ENCODE assay signal across 8 cellular contexts in the genomic region with DNA sequence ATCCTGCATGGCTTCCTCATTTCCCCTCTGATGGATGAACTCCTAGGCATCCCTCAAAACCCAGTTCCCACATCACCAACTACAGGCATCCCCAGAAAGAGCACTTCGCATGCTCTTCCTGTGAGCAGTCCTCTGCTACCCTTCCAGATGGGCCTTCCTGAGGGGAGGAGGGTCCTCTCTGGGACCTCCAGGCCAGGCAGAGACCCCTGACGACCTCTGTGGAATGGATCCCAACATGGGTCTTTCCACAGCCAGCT. TPM values are rescaled to one million over a fixed set of nuclear protein-coding genes. Genes with fewer than 3 reads are reported as not detected.
DNase-seq lines count a peak whose midpoint lies in the region; ATAC-seq and TF ChIP-seq lines count a peak whose summit lies in the region.

No MANE protein-coding gene starts in this region.

- H3K9me3 Mint-ChIP-seq in natural killer cell = no peaks in the 10 kb centered on the region

- no peak for TF ChIP-seq CTCF in BE2C (IDR thresholded peaks at IDR 0.05; ENCODE audit: low read depth, low read length)
- TF ChIP-seq CTCF in LNCaP clone FGC (IDR thresholded peaks at IDR 0.05; ENCODE audit: control insufficient read depth, extremely low read depth, insufficient read depth) = no peak
- TF ChIP-seq CTCF in cardiac fibroblast (IDR thresholded peaks at IDR 0.05; ENCODE audit: low read depth, low read length) = no peak
- TF ChIP-seq CTCF in natural killer cell (IDR thresholded peaks at IDR 0.05) = no peak
- TF ChIP-seq CTCF in gastroesophageal sphincter (IDR thresholded peaks at IDR 0.05) = no peak

- no peaks in the 10 kb centered on the region for H3K36me3 Mint-ChIP-seq in natural killer cell

- ATAC-seq in natural killer cell = no peak
- no peak for ATAC-seq in gastroesophageal sphincter
- ATAC-seq in GM18505 (IDR thresholded peaks at IDR 0.05; ENCODE audit: unreplicated experiment) = no peak

- no peak for DNase-seq in BE2C
- no peak for DNase-seq in LNCaP clone FGC (ENCODE audit: low read depth)
- no peak for DNase-seq in cardiac fibroblast (ENCODE audit: low read depth in 2 of 2)
- no peak for DNase-seq in natural killer cell
- no peak for DNase-seq in stimulated activated CD8-positive, alpha-beta memory T cell treated with anti-CD3 and anti-CD28 coated beads, Interleukin-4, amount 100 ng/mL, for 48 hours
- no peak for DNase-seq in putamen (ENCODE audit: low spot score)

- peak overlapping the region; percentile 83 to 85 for H3K27ac Mint-ChIP-seq in natural killer cell

- H3K4me1 Mint-ChIP-seq in natural killer cell = peaks cover 19 to 61% of the 10 kb centered on the region in 2 donors

- no peak for TF ChIP-seq EP300 in gastroesophageal sphincter (IDR thresholded peaks at IDR 0.05)

- peak overlapping the region in 1 of 4 donors; percentile 84 for H3K27ac ChIP-seq in gastroesophageal sphincter

- peaks cover 20% of the 10 kb centered on the region for H3K4me1 ChIP-seq in BE2C
- peaks cover 3 to 90% (median 32%) of the 10 kb centered on the region in 3 donors for H3K4me1 ChIP-seq in gastroesophageal sphincter

- H3K9me3 ChIP-seq in BE2C (no peaks in the 10 kb centered on the region), gastroesophageal sphincter (no peaks in the 10 kb centered on the region)

- intact Hi-C loops in natural killer cell (cut with micrococcal nuclease) = no loop called here

- peak overlapping the region; percentile 77 for H3K4me3 ChIP-seq in BE2C (ENCODE audit: low read depth, low read length)
- H3K4me3 ChIP-seq in LNCaP clone FGC (ENCODE audit: low read depth, low read length) = peak overlapping the region; percentile 90
- H3K4me3 ChIP-seq in cardiac fibroblast (replicated peaks in 1 of 2; ENCODE audit: low read depth in 2 of 2, low read length in 2 of 2) = peak overlapping the region; percentile 73 to 76
- peak overlapping the region in 1 of 2 donors; percentile 92 for H3K4me3 ChIP-seq in gastroesophageal sphincter

- WGBS in gastroesophageal sphincter (ENCODE audit: low coverage in 1 of 2), 2 donors = 86% methylated on average over 1 of the region's 2 CpGs; no CpG with 5 or more reads in 1 of the 2 donors

- H3K27me3 ChIP-seq in BE2C (no peaks in the 10 kb centered on the region), gastroesophageal sphincter (no peaks in the 10 kb centered on the region)

- no peaks in the 10 kb centered on the region for H3K27me3 Mint-ChIP-seq in natural killer cell (ENCODE audit: low read depth in 2 of 2)

- H3K4me3 Mint-ChIP-seq in natural killer cell = peak overlapping the region; percentile 93

- peaks cover 23% of the 10 kb centered on the region for H3K36me3 ChIP-seq in BE2C
- peaks cover 0 to 41% of the 10 kb centered on the region in 2 donors for H3K36me3 ChIP-seq in gastroesophageal sphincter

- TF ChIP-seq POLR2A in gastroesophageal sphincter (IDR thresholded peaks at IDR 0.05) (no peak), GM18505 (IDR thresholded peaks at IDR 0.05; ENCODE audit: borderline replicate concordance, extremely low read depth, insufficient read depth, insufficient read length) (no peak)

RNA-seq across cellular contexts. Expression of a gene that starts 1.9 kb away (rescaled TPM):
- polyA plus RNA-seq in BE2C (2012; ENCODE audit: insufficient read depth, insufficient read length, low read depth) = 185 TPM
- total RNA-seq in natural killer cell (100 to 1,000 TPM; 152 to 163 (median 153) TPM), gastroesophageal sphincter (100 to 1,000 TPM; 134 to 283 (median 143) TPM)

RNA-seq across cellular contexts. Expression of a gene that starts 7.3 kb away (rescaled TPM):
- polyA plus RNA-seq in BE2C (2012; ENCODE audit: insufficient read depth, insufficient read length, low read depth) = 3.3 TPM
- 1 to 10 TPM; 3.6 to 4.5 (median 3.7) TPM for total RNA-seq in natural killer cell
- 1 to 10 TPM; 2.0 to 4.8 (median 3.2) TPM for total RNA-seq in gastroesophageal sphincter

RNA-seq across cellular contexts. Expression of a gene that starts 40.7 kb away (rescaled TPM):
- polyA plus RNA-seq in BE2C (2012; ENCODE audit: insufficient read depth, insufficient read length, low read depth) = 407 TPM
- 10 to 100 TPM; 59.7 to 74.8 (median 59.8) TPM for total RNA-seq in natural killer cell
- 100 to 1,000 TPM; 188 to 513 (median 363) TPM for total RNA-seq in gastroesophageal sphincter
